ENCODE assay signal across 12 cellular contexts in genomic region chr15:65533057-65533752, GRCh38. TPM values are rescaled to one million over a fixed set of nuclear protein-coding genes. Genes with fewer than 3 reads are reported as not detected.
DNase-seq lines count a peak whose midpoint lies in the region; FAIRE-seq and TF ChIP-seq lines count a peak whose summit lies in the region.
"Had no signal": no experiment of that assay in that cellular context is flagged by ENCODE, and none has a peak within 500 bp of the region (broad histone marks: within the 10 kb centered on the region; RNA-seq: fewer than 3 reads in every experiment).

No MANE protein-coding gene starts in this region.

- no TSS peak for BruUV-seq in MCF 10A (replicated peaks; lab: Mats Ljungman, UMichigan)

- no peaks in the 10 kb centered on the region for H3K9me3 Mint-ChIP-seq in MCF 10A (ENCODE audit: unreplicated experiment)
- H3K9me3 Mint-ChIP-seq in nephron: no peaks in the 10 kb centered on the region
- H3K9me3 Mint-ChIP-seq: stimulated activated memory B cell treated with anti-CD40 and anti-IgM and Interleukin-4, amounts not matched to agents 10 μg/mL and 1 μg/mL and 100 μg/mL, for 72 hours had no signal

- intact Hi-C loops in MCF 10A (cut with micrococcal nuclease): no loop called here

- no peaks in the 10 kb centered on the region for H3F3A ChIP-seq in Loucy (ENCODE audit: low read depth)

- CTCF ChIA-PET in MCF 10A (lab: Yijun Ruan, JAX): no interaction called here

- no peak overlapping the region for H2AFZ ChIP-seq in Loucy (ENCODE audit: low read length)

- H3K9me2 ChIP-seq in Loucy (replicated peaks; ENCODE audit: low read depth, low read length): no peaks in the 10 kb centered on the region

- H3K27me3 Mint-ChIP-seq in MCF 10A (ENCODE audit: insufficient read depth, unreplicated experiment) (no peaks in the 10 kb centered on the region), nephron (ENCODE audit: low read depth) (no peaks in the 10 kb centered on the region)
- H3K27me3 Mint-ChIP-seq: stimulated activated memory B cell treated with anti-CD40 and anti-IgM and Interleukin-4, amounts not matched to agents 10 μg/mL and 1 μg/mL and 100 μg/mL, for 72 hours had no signal

- POLR2A ChIA-PET in MCF 10A (lab: Yijun Ruan, JAX): interaction anchor here (0.9 to 1.0 kb wide), 2 partner anchors 16 kb away, joined by 3 to 4 read pairs; partner anchors contain the start of gene DPP8

- H3K36me3 Mint-ChIP-seq in MCF 10A (ENCODE audit: insufficient read depth, unreplicated experiment) (peaks cover 6% of the 10 kb centered on the region), nephron (ENCODE audit: low read depth) (peaks cover 22% of the 10 kb centered on the region)
- H3K36me3 Mint-ChIP-seq: stimulated activated memory B cell treated with anti-CD40 and anti-IgM and Interleukin-4, amounts not matched to agents 10 μg/mL and 1 μg/mL and 100 μg/mL, for 72 hours had no signal

- peaks cover 35% of the 10 kb centered on the region for H3K4me1 Mint-ChIP-seq in MCF 10A (ENCODE audit: insufficient read depth, unreplicated experiment)
- H3K4me1 Mint-ChIP-seq in nephron: peaks cover 35% of the 10 kb centered on the region

- peak; percentile 52 for DNase-seq in D721Med (ENCODE audit: insufficient read length, low spot score)
- DNase-seq in MCF 10A (ENCODE audit: unreplicated experiment): peak; percentile 12
- no peak for DNase-seq in hepatic stellate cell (ENCODE audit: low spot score)
- no peak for DNase-seq in substantia nigra (lab: John Stamatoyannopoulos, UW)
- no peak for DNase-seq in activated gamma-delta T cell (lab: John Stamatoyannopoulos, UW)
- DNase-seq in NCI-H345 (lab: John Stamatoyannopoulos, UW): no peak
- DNase-seq: activated effector memory CD4-positive, alpha-beta T cell treated with anti-CD3 and anti-CD28 coated beads, Interleukin-2, amount 50 U/mL, for 16 hours; NCI-H2107 had no signal

- H3K4me2 ChIP-seq in Loucy (ENCODE audit: low read depth, low read length, poor library complexity, severe bottlenecking): peak overlapping the region; percentile 96

- H3K27me3 ChIP-seq in Loucy (ENCODE audit: insufficient read depth, low read length, poor library complexity, severe bottlenecking): no peaks in the 10 kb centered on the region

- H3K4me3 Mint-ChIP-seq in MCF 10A (ENCODE audit: unreplicated experiment) (peak overlapping the region; percentile 73), nephron (peak overlapping the region; percentile 62 to 75 (median 68))
- H3K4me3 Mint-ChIP-seq: stimulated activated memory B cell treated with anti-CD40 and anti-IgM and Interleukin-4, amounts not matched to agents 10 μg/mL and 1 μg/mL and 100 μg/mL, for 72 hours had no signal

- H3K27ac Mint-ChIP-seq in MCF 10A (ENCODE audit: low read depth, unreplicated experiment): peak overlapping the region; percentile 86
- peak overlapping the region; percentile 58 to 86 (median 86) for H3K27ac Mint-ChIP-seq in nephron
- H3K27ac Mint-ChIP-seq: stimulated activated memory B cell treated with anti-CD40 and anti-IgM and Interleukin-4, amounts not matched to agents 10 μg/mL and 1 μg/mL and 100 μg/mL, for 72 hours had no signal

- peak overlapping the region; percentile 98 for H3K9ac ChIP-seq in Loucy (ENCODE audit: low read depth, low read length, poor library complexity, severe bottlenecking)

- H3K36me3 ChIP-seq in Loucy (ENCODE audit: insufficient read depth, low read length): no peaks in the 10 kb centered on the region; the same call in 1 of the 2 replicates

- TF ChIP-seq CTCF in D721Med (IDR thresholded peaks at IDR 0.05; ENCODE audit: insufficient read depth, missing control alignments) (no peak), Loucy (conservative IDR thresholded peaks at IDR 0.05; ENCODE audit: low read length) (no peak), MCF 10A (IDR thresholded peaks at IDR 0.05; ENCODE audit: unreplicated experiment) (no peak), nephron (IDR thresholded peaks at IDR 0.05; ENCODE audit: unreplicated experiment in 3 of 3) (no peak)

- peaks cover 56% of the 10 kb centered on the region for H4K20me1 ChIP-seq in Loucy (ENCODE audit: insufficient read depth, low read length, poor library complexity, severe bottlenecking)

- H3K9me3 ChIP-seq in Loucy (ENCODE audit: insufficient read depth, low read depth, low read length): no peaks in the 10 kb centered on the region

- peaks cover 76% of the 10 kb centered on the region for H3K79me2 ChIP-seq in Loucy (ENCODE audit: insufficient read depth, low read length)

- H3K4me1 ChIP-seq in Loucy (ENCODE audit: insufficient read depth, low read length, poor library complexity, severe bottlenecking): peaks cover 37% of the 10 kb centered on the region

- no peak for FAIRE-seq in D721Med (lab: Jason Lieb, UNC)
- FAIRE-seq: endothelial cell of umbilical vein had no signal

- no peak overlapping the region for H3K27ac ChIP-seq in substantia nigra (ENCODE audit: low read depth, low read length, poor library complexity, severe bottlenecking)

- peak overlapping the region; percentile 97 for H3K4me3 ChIP-seq in Loucy (ENCODE audit: low read length, poor library complexity, severe bottlenecking)

RNA-seq across cellular contexts. Expression of gene HACD3, which starts 2.9 kb away (rescaled TPM):
- total RNA-seq in MCF 10A (2022): 26.8 and 31.4 TPM in 2 replicates

RNA-seq across cellular contexts. Expression of gene DPP8, which starts 15.7 kb away (rescaled TPM):
- total RNA-seq in MCF 10A (2022): 24.5 and 27.5 TPM in 2 replicates

Comparison
In these comparisons a context has a peak if more than half of its experiments do, and no peak if none do; other contexts are left out.
1. DNase-seq: peak in D721Med (single experiment) and MCF 10A (single experiment); none in hepatic stellate cell (single experiment), substantia nigra (0 of 49), activated gamma-delta T cell (single experiment) and NCI-H345 (single experiment).